In the genomic region with DNA sequence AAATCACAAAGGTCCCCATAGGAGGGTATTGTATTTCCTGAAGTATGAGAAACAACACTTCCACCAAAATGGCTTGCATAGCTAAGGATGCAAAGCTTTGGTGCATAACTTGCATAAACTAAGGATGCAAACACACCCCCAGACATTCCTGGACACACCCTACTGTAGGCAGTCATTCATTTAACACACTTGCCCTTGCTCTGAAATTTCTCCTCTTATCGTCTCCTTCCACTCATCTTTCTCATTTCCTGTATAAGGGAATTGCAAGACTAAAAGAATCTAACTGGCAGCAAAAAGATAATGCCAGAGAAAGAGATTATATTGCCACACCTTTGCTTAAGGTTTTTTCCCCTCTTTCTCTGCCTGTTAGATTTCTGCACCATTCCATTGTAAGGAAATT, we compare ENCODE assay signal across 22 cellular contexts. TPM values are rescaled to one million over a fixed set of nuclear protein-coding genes. Genes with fewer than 3 reads are reported as not detected.
DNase-seq lines count a peak whose midpoint lies in the region; ATAC-seq and TF ChIP-seq lines count a peak whose summit lies in the region.
"Had no signal": no experiment of that assay in that cellular context is flagged by ENCODE, and none has a peak within 500 bp of the region (broad histone marks: within the 10 kb centered on the region; RNA-seq: fewer than 3 reads in every experiment).

No MANE protein-coding gene starts in this region.

- H3K9me3 Mint-ChIP-seq in MCF 10A (ENCODE audit: unreplicated experiment) (no peaks in the 10 kb centered on the region), glutamatergic neuron (ENCODE audit: unreplicated experiment) (peaks cover 16% of the 10 kb centered on the region), natural killer cell (no peaks in the 10 kb centered on the region)
- no peaks in the 10 kb centered on the region for H3K9me3 Mint-ChIP-seq in stimulated activated naive CD8-positive, alpha-beta T cell treated with anti-CD3 and anti-CD28 coated beads, Interleukin-15, amount 100 ng/mL, for 72 hours

- intact Hi-C loops in MCF 10A (cut with micrococcal nuclease) (no loop called here), vagina (cut with DNase I) (no loop called here), natural killer cell (cut with micrococcal nuclease) (no loop called here)

- TF ChIP-seq POLR2A in vagina (IDR thresholded peaks at IDR 0.05), result no peak

- peaks cover 95% of the 10 kb centered on the region for H3K4me1 ChIP-seq in vagina
- H3K4me1 ChIP-seq: colonic mucosa had no signal

- H3K36me3 ChIP-seq in vagina, result no peaks in the 10 kb centered on the region
- H3K36me3 ChIP-seq: BE2C, colonic mucosa had no signal

- H3K4me3 Mint-ChIP-seq in MCF 10A (ENCODE audit: unreplicated experiment) (no peak overlapping the region), glutamatergic neuron (ENCODE audit: unreplicated experiment) (no peak overlapping the region), natural killer cell (no peak overlapping the region)
- H3K4me3 Mint-ChIP-seq in stimulated activated naive CD8-positive, alpha-beta T cell treated with anti-CD3 and anti-CD28 coated beads, Interleukin-15, amount 100 ng/mL, for 72 hours, result no peak overlapping the region
- H3K4me3 Mint-ChIP-seq: naive thymus-derived CD4-positive, alpha-beta T cell had no signal

- peaks cover 16% of the 10 kb centered on the region for H3K36me3 Mint-ChIP-seq in MCF 10A (ENCODE audit: insufficient read depth, unreplicated experiment)
- no peaks in the 10 kb centered on the region for H3K36me3 Mint-ChIP-seq in glutamatergic neuron (ENCODE audit: unreplicated experiment)
- H3K36me3 Mint-ChIP-seq in natural killer cell, result no peaks in the 10 kb centered on the region

- no peaks in the 10 kb centered on the region for H3K9me3 ChIP-seq in vagina
- H3K9me3 ChIP-seq: BE2C, colonic mucosa had no signal

- no peaks in the 10 kb centered on the region for H3K27me3 ChIP-seq in vagina
- H3K27me3 ChIP-seq: BE2C, colonic mucosa had no signal

- ATAC-seq in natural killer cell, result no peak
- ATAC-seq in stimulated activated naive CD8-positive, alpha-beta T cell treated with anti-CD3 and anti-CD28 coated beads, Interleukin-15, amount 100 ng/mL, for 72 hours, result no peak
- ATAC-seq in GM21825 (IDR thresholded peaks at IDR 0.05; ENCODE audit: unreplicated experiment), result no peak
- ATAC-seq: naive thymus-derived CD4-positive, alpha-beta T cell had no signal

- DNase-seq in MCF 10A (ENCODE audit: unreplicated experiment) (no peak), glutamatergic neuron (no peak), vagina (ENCODE audit: extremely low spot score in 2 of 2) (no peak), natural killer cell (no peak)
- DNase-seq in stimulated activated naive CD8-positive, alpha-beta T cell treated with anti-CD3 and anti-CD28 coated beads, Interleukin-15, amount 100 ng/mL, for 72 hours, result no peak
- DNase-seq: activated CD4-positive, alpha-beta T cell treated with anti-CD3 and anti-CD28 coated beads for 48 hours; activated effector memory CD4-positive, alpha-beta T cell treated with anti-CD3 and anti-CD28 coated beads, Interleukin-2, amount 50 U/mL, for 16 hours; amygdala; BE2C; colonic mucosa; naive thymus-derived CD4-positive, alpha-beta T cell; NCI-H1694 treated with DMSO at 0.1 percent for 48 hours; NCI-H446 treated with DMSO at 0.1 percent for 48 hours; NK-92 treated with Interleukin-12 subunit alpha and Interleukin-12 subunit beta, amount 100 ng/mL, for 24 hours; small intestine; stimulated activated CD8-positive, alpha-beta memory T cell treated with anti-CD3 and anti-CD28 coated beads, Interleukin-4, amount 100 ng/mL, for 48 hours; substantia nigra; T1000 had no signal

- BruUV-seq in MCF 10A (replicated peaks; lab: Mats Ljungman, UMichigan), result no TSS peak

- peak overlapping the region; percentile 98 for H3K27ac Mint-ChIP-seq in MCF 10A (ENCODE audit: low read depth, unreplicated experiment)
- peak overlapping the region; percentile 16 for H3K27ac Mint-ChIP-seq in glutamatergic neuron (ENCODE audit: unreplicated experiment)
- peak overlapping the region in 1 of 2 donors; percentile 38 for H3K27ac Mint-ChIP-seq in natural killer cell
- H3K27ac Mint-ChIP-seq in stimulated activated naive CD8-positive, alpha-beta T cell treated with anti-CD3 and anti-CD28 coated beads, Interleukin-15, amount 100 ng/mL, for 72 hours, result no peak overlapping the region
- H3K27ac Mint-ChIP-seq: naive thymus-derived CD4-positive, alpha-beta T cell had no signal

- TF ChIP-seq CTCF in MCF 10A (IDR thresholded peaks at IDR 0.05; ENCODE audit: unreplicated experiment), result no peak
- TF ChIP-seq CTCF in glutamatergic neuron (IDR thresholded peaks at IDR 0.05; ENCODE audit: partially characterized antibody, unreplicated experiment), result no peak
- no peak for TF ChIP-seq CTCF in vagina (IDR thresholded peaks at IDR 0.05)
- no peak for TF ChIP-seq CTCF in natural killer cell (IDR thresholded peaks at IDR 0.05)

- H3K27ac ChIP-seq in vagina, result peak overlapping the region; percentile 80
- H3K27ac ChIP-seq: colonic mucosa had no signal

- POLR2A ChIA-PET in MCF 10A (lab: Yijun Ruan, JAX), result interaction anchor here (1.1 to 9.9 kb wide), 8 partner anchors 10 to 125 kb away, joined by 3 to 100 read pairs (median 6); a partner anchor contains a TSS

- no peak for TF ChIP-seq EP300 in Ishikawa (IDR thresholded peaks at IDR 0.05; ENCODE audit: borderline replicate concordance)

- CTCF ChIA-PET in MCF 10A (lab: Yijun Ruan, JAX), result interaction anchor here (0.7 to 5.8 kb wide), 5 partner anchors 13 to 125 kb away, joined by 3 to 34 read pairs (median 4); a partner anchor contains a TSS

- H3K4me3 ChIP-seq in vagina, result no peak overlapping the region
- H3K4me3 ChIP-seq: colonic mucosa, lung had no signal

- H3K4me1 Mint-ChIP-seq in MCF 10A (ENCODE audit: insufficient read depth, unreplicated experiment) (peaks cover 66% of the 10 kb centered on the region), glutamatergic neuron (ENCODE audit: low read depth, unreplicated experiment) (peaks cover 69% of the 10 kb centered on the region), natural killer cell (peaks cover 10 to 44% of the 10 kb centered on the region in 2 donors)
- peaks cover 3% of the 10 kb centered on the region for H3K4me1 Mint-ChIP-seq in stimulated activated naive CD8-positive, alpha-beta T cell treated with anti-CD3 and anti-CD28 coated beads, Interleukin-15, amount 100 ng/mL, for 72 hours

- no peaks in the 10 kb centered on the region for H3K27me3 Mint-ChIP-seq in MCF 10A (ENCODE audit: insufficient read depth, unreplicated experiment)
- H3K27me3 Mint-ChIP-seq in glutamatergic neuron (ENCODE audit: unreplicated experiment), result peaks cover 18% of the 10 kb centered on the region
- H3K27me3 Mint-ChIP-seq in natural killer cell (ENCODE audit: low read depth in 2 of 2), result no peaks in the 10 kb centered on the region
- no peaks in the 10 kb centered on the region for H3K27me3 Mint-ChIP-seq in stimulated activated naive CD8-positive, alpha-beta T cell treated with anti-CD3 and anti-CD28 coated beads, Interleukin-15, amount 100 ng/mL, for 72 hours

- no peak for TF ChIP-seq RAD21 in Ishikawa (IDR thresholded peaks at IDR 0.05; ENCODE audit: low read depth)

TF ChIP-seq in Ishikawa, 13 proteins besides CTCF, POLR2A, EP300 and RAD21:
- TF ChIP-seq EGR1 (IDR thresholded peaks at IDR 0.05) (no peak), TEAD4 (IDR thresholded peaks at IDR 0.05) (0 out of 2 replicates have a peak, but pooled peaks have one; percentile 29)

RNA-seq across cellular contexts. Expression of a gene that starts 28.3 kb away (rescaled TPM):
- total RNA-seq in MCF 10A (2022) (62.8 and 62.9 TPM in 2 replicates), glutamatergic neuron (ENCODE audit: unreplicated experiment) (120 TPM), vagina (77.6 TPM), natural killer cell (10 to 100 TPM; 81.4 to 85.2 (median 81.9) TPM)

RNA-seq across cellular contexts. Expression of a gene that starts 30.4 kb away (rescaled TPM):
- total RNA-seq in MCF 10A (2022) (2.4 and 2.9 TPM in 2 replicates), glutamatergic neuron (ENCODE audit: unreplicated experiment) (1.8 TPM), vagina (not detected), natural killer cell (under 1 TPM in 1 of 3 donors, not detected in 2; 0.26 TPM)
- total RNA-seq: RPMI7951 had no signal

Comparison
In these comparisons a context has a peak if more than half of its experiments do, and no peak if none do; other contexts are left out.
1. H3K27ac Mint-ChIP-seq: peak in MCF 10A (single experiment) and glutamatergic neuron (single experiment); none in stimulated activated naive CD8-positive, alpha-beta T cell treated with anti-CD3 and anti-CD28 coated beads, Interleukin-15, amount 100 ng/mL, for 72 hours (0 of 2).